Comparison of ENCODE assay signal across 12 cellular contexts in genomic region chr9:20570756-20571155, GRCh38. TPM values are rescaled to one million over a fixed set of nuclear protein-coding genes. Genes with fewer than 3 reads are reported as not detected.
DNase-seq lines count a peak whose midpoint lies in the region; ATAC-seq lines count a peak whose summit lies in the region.
"Had no signal": no experiment of that assay in that cellular context is flagged by ENCODE, and none has a peak within 500 bp of the region (broad histone marks: within the 10 kb centered on the region; RNA-seq: fewer than 3 reads in every experiment).

No MANE protein-coding gene starts in this region.

- POLR2A ChIA-PET in activated CD8-positive, alpha-beta T cell treated with anti-CD3 and anti-CD28 coated beads, Interleukin-2, amount 10 ng/mL, durations not matched to agents 7 days and 5 days (lab: Charles Lee): no interaction called here

- ATAC-seq in GM18858 (IDR thresholded peaks at IDR 0.05; ENCODE audit: unreplicated experiment) (peak; percentile 73), HG02759 (IDR thresholded peaks at IDR 0.05; ENCODE audit: unreplicated experiment) (peak; percentile 83)
- peak; percentile 49 for ATAC-seq in activated CD8-positive, alpha-beta T cell treated with anti-CD3 and anti-CD28 coated beads, Interleukin-2, amount 10 ng/mL, durations not matched to agents 7 days and 5 days
- ATAC-seq: psoas muscle had no signal

- peaks cover 5 to 33% of the 10 kb centered on the region in 2 donors for H3K4me1 ChIP-seq in muscle layer of duodenum (ENCODE audit: control insufficient read depth in 1 of 2, insufficient read depth in 2 of 2, low read length in 2 of 2)

- peaks cover 41% of the 10 kb centered on the region for H3K36me3 Mint-ChIP-seq in activated CD8-positive, alpha-beta T cell treated with anti-CD3 and anti-CD28 coated beads, Interleukin-2, amount 10 ng/mL, durations not matched to agents 7 days and 5 days (ENCODE audit: low read depth)
- H3K36me3 Mint-ChIP-seq: IgD-negative memory B cell had no signal

- no peak overlapping the region for H3K4me3 Mint-ChIP-seq in activated CD8-positive, alpha-beta T cell treated with anti-CD3 and anti-CD28 coated beads, Interleukin-2, amount 10 ng/mL, durations not matched to agents 7 days and 5 days
- H3K4me3 Mint-ChIP-seq: IgD-negative memory B cell had no signal

- H3K27me3 Mint-ChIP-seq in activated CD8-positive, alpha-beta T cell treated with anti-CD3 and anti-CD28 coated beads, Interleukin-2, amount 10 ng/mL, durations not matched to agents 7 days and 5 days (ENCODE audit: low read depth): no peaks in the 10 kb centered on the region
- H3K27me3 Mint-ChIP-seq: IgD-negative memory B cell had no signal

- no peaks in the 10 kb centered on the region for H3K36me3 ChIP-seq in muscle layer of duodenum (ENCODE audit: control insufficient read depth in 1 of 2, insufficient read depth in 2 of 2, low read length in 2 of 2)

- CTCF ChIA-PET in activated CD8-positive, alpha-beta T cell treated with anti-CD3 and anti-CD28 coated beads, Interleukin-2, amount 10 ng/mL, durations not matched to agents 7 days and 5 days (lab: Charles Lee): no interaction called here

- H3K4me3 ChIP-seq in muscle layer of duodenum (ENCODE audit: low read depth in 1 of 2, low read length in 2 of 2): peak overlapping the region in 1 of 2 donors; percentile 2
- H3K4me3 ChIP-seq: psoas muscle had no signal

- H3K4me1 Mint-ChIP-seq in activated CD8-positive, alpha-beta T cell treated with anti-CD3 and anti-CD28 coated beads, Interleukin-2, amount 10 ng/mL, durations not matched to agents 7 days and 5 days (ENCODE audit: low read depth): peaks cover 62% of the 10 kb centered on the region

- no peak overlapping the region for H3K27ac Mint-ChIP-seq in activated CD8-positive, alpha-beta T cell treated with anti-CD3 and anti-CD28 coated beads, Interleukin-2, amount 10 ng/mL, durations not matched to agents 7 days and 5 days
- H3K27ac Mint-ChIP-seq: IgD-negative memory B cell had no signal

- H3K27me3 ChIP-seq in muscle layer of duodenum (ENCODE audit: low read depth, low read length): no peaks in the 10 kb centered on the region

- no peak for DNase-seq in activated CD8-positive, alpha-beta T cell treated with anti-CD3 and anti-CD28 coated beads, Interleukin-2, amount 10 ng/mL, durations not matched to agents 7 days and 5 days
- DNase-seq in activated gamma-delta T cell treated with Interleukin-2 at 50 U/mL for 16 hours (no peak), HK-2 (ENCODE audit: unreplicated experiment) (no peak), iPS-NIHi7 (ENCODE audit: extremely low spot score) (no peak), NCI-H1105 treated with DMSO at 0.1 percent for 48 hours (lab: John Stamatoyannopoulos, UW) (no peak)
- DNase-seq: activated T-cell treated with anti-CD3 and anti-CD28 coated beads, Interleukin-2, amount 50 U/mL, for 48 hours; glutamatergic neuron; psoas muscle had no signal

- peaks cover 0 to 4% of the 10 kb centered on the region in 2 donors for H3K9me3 ChIP-seq in muscle layer of duodenum (ENCODE audit: control insufficient read depth in 1 of 2, low read length in 2 of 2)

- no peaks in the 10 kb centered on the region for H3K9me3 Mint-ChIP-seq in activated CD8-positive, alpha-beta T cell treated with anti-CD3 and anti-CD28 coated beads, Interleukin-2, amount 10 ng/mL, durations not matched to agents 7 days and 5 days (ENCODE audit: insufficient read depth)

- peak overlapping the region; percentile 49 for H3K27ac ChIP-seq in muscle layer of duodenum (ENCODE audit: low read length)
- H3K27ac ChIP-seq: psoas muscle had no signal

RNA-seq across cellular contexts. Expression of gene MLLT3, which starts 51.5 kb away (rescaled TPM):
- 100 to 1,000 TPM; 112 to 114 TPM for total RNA-seq in activated CD8-positive, alpha-beta T cell treated with anti-CD3 and anti-CD28 coated beads, Interleukin-2, amount 10 ng/mL, durations not matched to agents 7 days and 5 days
